ENCODE assay signal across 31 cellular contexts in the genomic region with DNA sequence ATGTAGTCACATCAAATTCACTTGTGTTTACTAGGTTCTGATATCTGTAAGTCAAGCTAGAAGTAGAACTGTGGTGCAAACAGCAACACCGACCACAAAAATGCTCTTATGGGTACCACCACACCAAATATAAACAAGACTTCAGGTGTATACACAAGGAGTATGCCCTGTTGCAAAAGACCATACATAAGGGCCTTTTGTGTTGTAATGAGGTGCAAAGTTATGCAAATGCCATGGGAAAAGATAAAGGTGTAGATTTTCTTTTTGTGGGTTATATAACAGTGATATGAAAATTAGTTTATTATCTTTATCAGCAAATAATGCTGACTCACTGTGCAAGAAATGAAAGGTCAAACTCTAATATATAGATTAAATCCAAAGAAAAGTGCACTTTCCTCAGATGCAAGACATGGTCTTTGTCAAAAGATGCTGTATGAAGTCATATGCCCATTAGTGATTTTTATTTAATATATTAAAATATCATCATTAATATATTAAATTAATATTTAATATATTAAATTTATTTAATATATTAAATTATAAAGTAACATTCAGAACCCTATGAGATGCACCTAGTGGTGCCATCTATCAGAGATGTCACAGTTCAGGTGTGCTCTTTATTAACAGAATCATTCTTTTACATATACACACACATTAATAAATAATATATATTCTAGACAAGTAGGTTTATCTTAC. TPM values are rescaled to one million over a fixed set of nuclear protein-coding genes. Genes with fewer than 3 reads are reported as not detected.
DNase-seq lines count a peak whose midpoint lies in the region; ATAC-seq, FAIRE-seq and TF ChIP-seq lines count a peak whose summit lies in the region.
"Had no signal": no experiment of that assay in that cellular context is flagged by ENCODE, and none has a peak within 500 bp of the region (broad histone marks: within the 10 kb centered on the region; RNA-seq: fewer than 3 reads in every experiment).

No MANE protein-coding gene starts in this region.

- no peak overlapping the region for H3K4me3 ChIP-seq in RWPE2 (ENCODE audit: severe bottlenecking)
- no peak overlapping the region for H3K4me3 ChIP-seq in HepG2 (replicated peaks in 1 of 3; ENCODE audit: insufficient read depth in 1 of 3, low read depth in 2 of 3, low read length in 3 of 3)
- H3K4me3 ChIP-seq: ascending aorta, esophagus muscularis mucosa, gastrocnemius medialis, pancreas, tibial artery had no signal

- no peaks in the 10 kb centered on the region for H3K36me3 ChIP-seq in RWPE2 (ENCODE audit: low read depth)
- no peaks in the 10 kb centered on the region for H3K36me3 ChIP-seq in HepG2 (replicated peaks in 1 of 2; ENCODE audit: control insufficient read depth in 1 of 2, insufficient read depth in 2 of 2, low read length in 2 of 2)
- H3K36me3 ChIP-seq: ascending aorta, BE2C, esophagus muscularis mucosa, gastrocnemius medialis, pancreas, tibial artery had no signal

- intact Hi-C loops in HepG2 (cut with micrococcal nuclease; ENCODE audit: unreplicated experiment), result no loop called here

- CTCF ChIA-PET in HepG2 (lab: Yijun Ruan, JAX; ENCODE audit: low intra/inter-chr PET ratio, low total read pairs), result no interaction called here

- H3K27me3 ChIP-seq in RWPE2 (ENCODE audit: insufficient read depth, poor library complexity, severe bottlenecking), result no peaks in the 10 kb centered on the region
- no peaks in the 10 kb centered on the region for H3K27me3 ChIP-seq in HepG2 (ENCODE audit: control insufficient read depth in 1 of 2, insufficient read depth in 2 of 2, low read length in 2 of 2)
- H3K27me3 ChIP-seq: ascending aorta, BE2C, esophagus muscularis mucosa, gastrocnemius medialis, pancreas, tibial artery had no signal

- peak overlapping the region; percentile 84 for H3K27ac ChIP-seq in RWPE2 (ENCODE audit: poor library complexity, severe bottlenecking)
- H3K27ac ChIP-seq in HepG2 (ENCODE audit: extremely low read length, insufficient read depth, low read length), result peak overlapping the region; percentile 99
- H3K27ac ChIP-seq: 22Rv1, esophagus muscularis mucosa, gastrocnemius medialis, HL-60, pancreas, RWPE1, tibial artery had no signal

- no peak overlapping the region for H2AFZ ChIP-seq in HepG2 (ENCODE audit: low read length)

- no peak for TF ChIP-seq POLR2A in HepG2 (IDR thresholded peaks at IDR 0.05; ENCODE audit: insufficient read depth in 1 of 2, low read depth in 2 of 2, low read length in 2 of 2)

- H3K9me3 ChIP-seq in RWPE2 (ENCODE audit: severe bottlenecking) (no peaks in the 10 kb centered on the region), HepG2 (ENCODE audit: low read length) (no peaks in the 10 kb centered on the region)
- H3K9me3 ChIP-seq: ascending aorta, BE2C, esophagus muscularis mucosa, gastrocnemius medialis, pancreas, tibial artery had no signal

- WGBS in HepG2 (ENCODE audit: low lambda C conversion rate), result 16% methylated on average over 1 of the region's 1 CpG

- peak overlapping the region; percentile 42 for H3K4me2 ChIP-seq in HepG2 (ENCODE audit: low read depth, low read length)

- no peak overlapping the region for H3K9ac ChIP-seq in HepG2 (ENCODE audit: insufficient read depth, low read depth, low read length)

- no peaks in the 10 kb centered on the region for H3K4me1 Mint-ChIP-seq in effector memory CD8-positive, alpha-beta T cell (ENCODE audit: low read depth in 2 of 2)
- no peaks in the 10 kb centered on the region for H3K4me1 Mint-ChIP-seq in nephron progenitor cell
- H3K4me1 Mint-ChIP-seq: activated naive CD4-positive, alpha-beta T cell treated with anti-CD3 and anti-CD28 coated beads, Interleukin-2, amount 10 ng/mL, durations not matched to agents 7 days and 5 days; IgD-negative memory B cell had no signal

- peak; percentile 47 for FAIRE-seq in HepG2 (lab: Jason Lieb, UNC)
- FAIRE-seq: GM18507, kidney, pancreas had no signal

- no TSS peak for BruUV-seq in HepG2 (replicated peaks; lab: Mats Ljungman, UMichigan)

- peak; percentile 32 for DNase-seq in DMS53 (lab: John Stamatoyannopoulos, UW)
- DNase-seq in DMS53 treated with DMSO at 0.1 percent for 48 hours (lab: John Stamatoyannopoulos, UW; ENCODE audit: unreplicated experiment), result no peak
- DNase-seq in RWPE2 (ENCODE audit: low spot score), result no peak
- peak; percentile 90 for DNase-seq in HepG2 (ENCODE audit: low spot score)
- no peak for DNase-seq in NCI-H2029 treated with DMSO at 0.1 percent for 48 hours (lab: John Stamatoyannopoulos, UW)
- DNase-seq in effector memory CD8-positive, alpha-beta T cell, result no peak
- no peak for DNase-seq in nephron progenitor cell
- DNase-seq: activated CD4-positive, CD25-positive, alpha-beta regulatory T cell treated with anti-CD3 and anti-CD28 coated beads, Interleukin-2, amount 50 U/mL, for 72 hours; activated CD8-positive, alpha-beta memory T cell treated with anti-CD3 and anti-CD28 coated beads for 24 hours; activated naive CD4-positive, alpha-beta T cell treated with anti-CD3 and anti-CD28 coated beads, Interleukin-2, amount 10 ng/mL, durations not matched to agents 7 days and 5 days; activated T-cell treated with anti-CD3 and anti-CD28 coated beads, Interleukin-2, amount 50 U/mL, for 48 hours; BE2C; effector CD4-positive, alpha-beta T cell; gastrocnemius medialis; kidney; mesenchymal stem cell; NCI-H1694 treated with DMSO at 0.1 percent for 48 hours; NCI-H345; pancreas; stimulated activated naive CD4-positive, alpha-beta T cell; tibial artery had no signal

- H3K9me3 Mint-ChIP-seq in effector memory CD8-positive, alpha-beta T cell, result no peaks in the 10 kb centered on the region
- no peaks in the 10 kb centered on the region for H3K9me3 Mint-ChIP-seq in nephron progenitor cell
- H3K9me3 Mint-ChIP-seq: activated naive CD4-positive, alpha-beta T cell treated with anti-CD3 and anti-CD28 coated beads, Interleukin-2, amount 10 ng/mL, durations not matched to agents 7 days and 5 days; IgD-negative memory B cell; natural killer cell treated with Interleukin-12 subunit alpha and Interleukin-12 subunit beta and Interleukin-15 and Interleukin-18, amount 100 ng/mL, for 72 hours had no signal

- TF ChIP-seq CTCF in RWPE2 (IDR thresholded peaks at IDR 0.05; ENCODE audit: poor library complexity, severe bottlenecking) (no peak), HepG2 (CRISPR knock-in tag; IDR thresholded peaks at IDR 0.05) (no peak), nephron progenitor cell (IDR thresholded peaks at IDR 0.05) (no peak)

- no peaks in the 10 kb centered on the region for H3K79me2 ChIP-seq in HepG2 (ENCODE audit: insufficient read depth, low read length)

- POLR2A ChIA-PET in HepG2 (lab: Yijun Ruan, JAX), result interaction anchor here (0.5 kb wide), 1 partner anchor 28 kb away, joined by 3 read pairs; no protein-coding TSS in a partner anchor

- no peak overlapping the region for H3K4me3 Mint-ChIP-seq in effector memory CD8-positive, alpha-beta T cell
- H3K4me3 Mint-ChIP-seq in nephron progenitor cell, result no peak overlapping the region
- H3K4me3 Mint-ChIP-seq: activated naive CD4-positive, alpha-beta T cell treated with anti-CD3 and anti-CD28 coated beads, Interleukin-2, amount 10 ng/mL, durations not matched to agents 7 days and 5 days; IgD-negative memory B cell; natural killer cell treated with Interleukin-12 subunit alpha and Interleukin-12 subunit beta and Interleukin-15 and Interleukin-18, amount 100 ng/mL, for 72 hours had no signal

- peaks cover 0 to 15% of the 10 kb centered on the region in 2 donors for H3K27me3 Mint-ChIP-seq in effector memory CD8-positive, alpha-beta T cell
- no peaks in the 10 kb centered on the region for H3K27me3 Mint-ChIP-seq in nephron progenitor cell (ENCODE audit: low read depth, poor library complexity)
- H3K27me3 Mint-ChIP-seq: activated naive CD4-positive, alpha-beta T cell treated with anti-CD3 and anti-CD28 coated beads, Interleukin-2, amount 10 ng/mL, durations not matched to agents 7 days and 5 days; IgD-negative memory B cell had no signal

- TF ChIP-seq RAD21 in HepG2 (CRISPR knock-in tag; IDR thresholded peaks at IDR 0.05), result no peak

- no peaks in the 10 kb centered on the region for H4K20me1 ChIP-seq in HepG2 (ENCODE audit: insufficient read depth, low read length)

- H3K27ac Mint-ChIP-seq in effector memory CD8-positive, alpha-beta T cell, result no peak overlapping the region
- no peak overlapping the region for H3K27ac Mint-ChIP-seq in nephron progenitor cell
- H3K27ac Mint-ChIP-seq: activated naive CD4-positive, alpha-beta T cell treated with anti-CD3 and anti-CD28 coated beads, Interleukin-2, amount 10 ng/mL, durations not matched to agents 7 days and 5 days; IgD-negative memory B cell; natural killer cell treated with Interleukin-12 subunit alpha and Interleukin-12 subunit beta and Interleukin-15 and Interleukin-18, amount 100 ng/mL, for 72 hours had no signal

- ATAC-seq in RWPE2 (ENCODE audit: low read depth) (peak; percentile 75), HepG2 (peak; percentile 53), HG03025 (IDR thresholded peaks at IDR 0.05; ENCODE audit: low FRiP score, unreplicated experiment) (no peak)
- no peak for ATAC-seq in effector memory CD8-positive, alpha-beta T cell (replicated peaks)
- ATAC-seq: gastrocnemius medialis; natural killer cell treated with Interleukin-12 subunit alpha and Interleukin-12 subunit beta and Interleukin-15 and Interleukin-18, amount 100 ng/mL, for 72 hours; sciatic nerve had no signal

- H3K4me1 ChIP-seq in RWPE2 (ENCODE audit: insufficient read depth, poor library complexity, severe bottlenecking) (peaks cover 37% of the 10 kb centered on the region), HepG2 (ENCODE audit: insufficient read depth, low read length) (peaks cover 69% of the 10 kb centered on the region)
- H3K4me1 ChIP-seq: BE2C had no signal

- peak; percentile 88 to 97 for TF ChIP-seq EP300 in HepG2 (IDR thresholded peaks at IDR 0.05; ENCODE audit: low read depth in 2 of 2, low read length in 2 of 2)
- peak; percentile 94 for TF ChIP-seq EP300 in HepG2 (CRISPR knock-in tag; IDR thresholded peaks at IDR 0.05; ENCODE audit: borderline replicate concordance)

- no peaks in the 10 kb centered on the region for H3K36me3 Mint-ChIP-seq in effector memory CD8-positive, alpha-beta T cell (ENCODE audit: insufficient read depth)
- H3K36me3 Mint-ChIP-seq in nephron progenitor cell (ENCODE audit: low read depth), result no peaks in the 10 kb centered on the region
- H3K36me3 Mint-ChIP-seq: activated naive CD4-positive, alpha-beta T cell treated with anti-CD3 and anti-CD28 coated beads, Interleukin-2, amount 10 ng/mL, durations not matched to agents 7 days and 5 days; IgD-negative memory B cell; natural killer cell treated with Interleukin-12 subunit alpha and Interleukin-12 subunit beta and Interleukin-15 and Interleukin-18, amount 100 ng/mL, for 72 hours had no signal

- in situ Hi-C loops in HepG2 (cut with HindIII; ENCODE audit: extremely low pct_ligation_motif_present, low pct_unique_long_range_greater_than_20kb), result no loop called here

RNA-seq across cellular contexts. Expression of gene ALDH1A1, which starts 26.7 kb away (rescaled TPM):
- total RNA-seq in HepG2 (2016; rRNA removed; fragmentation: Illumina TruSeq; extraction: Trizol), result 439 and 686 TPM in 2 replicates
- total RNA-seq in HepG2 (2016; cell fraction: cytosol; rRNA removed; fragmentation: Illumina TruSeq; extraction: Trizol; ENCODE audit: low read depth), result 23.4 and 28.1 TPM in 2 replicates
- 431 and 688 TPM in 2 replicates for total RNA-seq in HepG2 (2016; cell fraction: insoluble cytoplasmic fraction; rRNA removed; fragmentation: Illumina TruSeq; extraction: Trizol)
- total RNA-seq in HepG2 (2016; cell fraction: membrane; rRNA removed; fragmentation: Illumina TruSeq; extraction: Trizol), result 55.9 and 65.7 TPM in 2 replicates
- total RNA-seq in HepG2 (2016; cell fraction: nucleus; rRNA removed; fragmentation: Illumina TruSeq; extraction: Trizol), result 230 and 235 TPM in 2 replicates
- 50.0 and 88.2 TPM in 2 replicates for polyA plus RNA-seq in HepG2 (2011; rRNA removed)
- 43.0 and 53.0 TPM in 2 replicates for polyA plus RNA-seq in HepG2 (2011; cell fraction: cytosol; rRNA removed)
- 15.1 and 17.0 TPM in 2 replicates for polyA plus RNA-seq in HepG2 (2011; cell fraction: nucleus; rRNA removed)
- polyA plus RNA-seq in HepG2 (2012), result 160 and 206 TPM in 2 replicates
- 21.3 and 24.3 TPM in 2 replicates for polyA plus RNA-seq in HepG2 (2016; cell fraction: cytosol; fragmentation: Illumina TruSeq; extraction: Trizol; ENCODE audit: low read depth)
- 619 and 655 TPM in 2 replicates for polyA plus RNA-seq in HepG2 (2016; cell fraction: insoluble cytoplasmic fraction; fragmentation: Illumina TruSeq; extraction: Trizol; ENCODE audit: low read depth)
- polyA plus RNA-seq in HepG2 (2016; cell fraction: membrane; fragmentation: Illumina TruSeq; extraction: Trizol; ENCODE audit: low read depth), result 40.3 and 48.6 TPM in 2 replicates
- 212 and 215 TPM in 2 replicates for polyA plus RNA-seq in HepG2 (2016; cell fraction: nucleus; fragmentation: Illumina TruSeq; extraction: Trizol; ENCODE audit: insufficient read depth, low read depth)
- 40.3 TPM in 1 of 2 replicates, not detected in the other for polyA minus RNA-seq in HepG2 (2011; rRNA and poly(A)+ RNA removed; ENCODE audit: low replicate concordance)
- polyA minus RNA-seq in HepG2 (2011; cell fraction: cytosol; rRNA and poly(A)+ RNA removed), result 50.9 and 76.9 TPM in 2 replicates
- 88.4 and 90.4 TPM in 2 replicates for polyA minus RNA-seq in HepG2 (2011; cell fraction: nucleus; rRNA and poly(A)+ RNA removed)
- total RNA-seq: natural killer cell treated with Interleukin-12 subunit alpha and Interleukin-12 subunit beta and Interleukin-15 and Interleukin-18, amount 100 ng/mL, for 72 hours had no signal

Comparison
In these comparisons a context has a peak if more than half of its experiments do, and no peak if none do; other contexts are left out.
1. DNase-seq: peak in DMS53 (single experiment) and HepG2 (single experiment); none in DMS53 treated with DMSO at 0.1 percent for 48 hours (single experiment), RWPE2 (single experiment), NCI-H2029 treated with DMSO at 0.1 percent for 48 hours (single experiment), effector memory CD8-positive, alpha-beta T cell (0 of 3) and nephron progenitor cell (single experiment).
2. ATAC-seq: peak in RWPE2 (single experiment) and HepG2 (single experiment); none in HG03025 (single experiment) and effector memory CD8-positive, alpha-beta T cell (single experiment).